In genomic region chr2:69968609-69969008, GRCh38 we compare ENCODE assay signal across 1 cellular context.
TF ChIP-seq lines count a peak whose summit lies in the region.

No MANE protein-coding gene starts in this region.

TF ChIP-seq in GM23338, 12 proteins besides CTCF, POLR2A, EP300 and RAD21 (continued from another document):
- TF ChIP-seq ZNF462 (CRISPR knock-in tag; IDR thresholded peaks at IDR 0.05) (no peak), STAT1 (IDR thresholded peaks at IDR 0.05; ENCODE audit: unreplicated experiment) (no peak), ZNF331 (CRISPR knock-in tag; IDR thresholded peaks at IDR 0.05; ENCODE audit: low read depth) (no peak), POLR2AphosphoS5 (IDR thresholded peaks at IDR 0.05; ENCODE audit: low read depth) (no peak), ZNF114 (CRISPR knock-in tag; IDR thresholded peaks at IDR 0.05) (no peak), ETS1 (IDR thresholded peaks at IDR 0.05) (no peak), EZH2 (IDR thresholded peaks at IDR 0.05; ENCODE audit: low read depth, unreplicated experiment) (no peak)
